1 cellular context compared by ENCODE assay signal in the genomic region with DNA sequence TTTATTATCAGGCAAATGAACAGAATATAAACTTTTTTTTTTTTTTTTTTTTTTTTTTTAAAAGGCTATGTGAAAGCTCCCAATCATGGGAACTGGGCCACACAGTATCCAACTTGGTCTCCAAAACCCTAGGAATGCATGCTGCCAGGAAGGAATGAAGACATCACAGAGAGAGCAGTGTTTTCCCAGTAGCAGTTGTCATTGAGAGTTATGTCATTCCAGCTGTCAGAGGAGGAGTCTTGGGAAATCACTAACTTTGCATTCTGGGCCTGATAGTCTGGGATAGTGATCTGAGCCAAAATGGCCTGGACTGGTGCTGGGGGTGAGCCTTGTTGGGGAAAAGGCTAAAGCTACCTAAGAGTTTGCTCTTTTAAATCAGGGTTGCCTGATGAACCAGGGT.
TF ChIP-seq lines count a peak whose summit lies in the region.

No MANE protein-coding gene starts in this region.

TF ChIP-seq in GM23338, 12 proteins besides CTCF, POLR2A, EP300 and RAD21 (continued from another document):
- TF ChIP-seq STAT1 (IDR thresholded peaks at IDR 0.05; ENCODE audit: unreplicated experiment), result no peak
- TF ChIP-seq NANOG (IDR thresholded peaks at IDR 0.05; ENCODE audit: borderline replicate concordance), result no peak
- no peak for TF ChIP-seq JUNB (IDR thresholded peaks at IDR 0.05; ENCODE audit: unreplicated experiment)
- TF ChIP-seq POLR2AphosphoS5 (IDR thresholded peaks at IDR 0.05; ENCODE audit: low read depth), result no peak
- TF ChIP-seq, protein P1, sequence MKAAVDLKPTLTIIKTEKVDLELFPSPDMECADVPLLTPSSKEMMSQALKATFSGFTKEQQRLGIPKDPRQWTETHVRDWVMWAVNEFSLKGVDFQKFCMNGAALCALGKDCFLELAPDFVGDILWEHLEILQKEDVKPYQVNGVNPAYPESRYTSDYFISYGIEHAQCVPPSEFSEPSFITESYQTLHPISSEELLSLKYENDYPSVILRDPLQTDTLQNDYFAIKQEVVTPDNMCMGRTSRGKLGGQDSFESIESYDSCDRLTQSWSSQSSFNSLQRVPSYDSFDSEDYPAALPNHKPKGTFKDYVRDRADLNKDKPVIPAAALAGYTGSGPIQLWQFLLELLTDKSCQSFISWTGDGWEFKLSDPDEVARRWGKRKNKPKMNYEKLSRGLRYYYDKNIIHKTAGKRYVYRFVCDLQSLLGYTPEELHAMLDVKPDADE (IDR thresholded peaks at IDR 0.05), result no peak
TF ChIP-seq in GM23338: peak in this region for 0.
